Comparison of ENCODE assay signal across 1 cellular context in the genomic region with DNA sequence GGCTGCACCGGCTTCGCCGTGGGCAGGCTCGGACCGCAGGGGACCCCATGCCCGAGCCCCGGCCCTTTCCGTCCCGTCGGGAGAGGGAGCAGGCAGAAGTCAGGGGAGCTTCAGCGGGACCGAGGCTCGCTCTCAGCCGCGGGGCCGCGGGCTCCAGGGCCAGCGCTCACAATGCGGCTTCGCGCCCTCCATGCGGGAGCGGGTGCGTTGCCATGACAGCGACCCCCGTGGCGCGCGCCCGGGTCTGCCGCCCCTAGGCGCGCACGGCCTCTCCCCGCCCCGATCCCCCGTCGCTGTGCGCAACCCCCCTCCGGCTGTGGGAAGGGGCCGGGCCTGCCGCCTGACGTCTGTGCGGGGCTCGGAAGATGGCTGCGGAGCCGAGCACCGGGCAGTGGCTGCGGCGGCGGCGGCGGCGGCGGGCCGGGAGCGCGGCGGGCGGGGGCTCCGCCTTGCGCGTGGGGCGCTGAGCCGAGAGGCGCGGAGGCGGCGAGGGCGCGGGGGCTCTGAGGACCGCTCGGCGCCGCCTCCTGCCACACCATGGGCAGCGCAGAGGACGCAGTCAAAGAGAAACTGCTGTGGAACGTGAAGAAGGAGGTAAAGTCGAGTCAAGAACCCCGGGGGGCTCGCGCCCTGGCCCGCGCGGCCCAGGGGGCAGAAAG.
TF ChIP-seq lines count a peak whose summit lies in the region.

Gene SGSM2, plus strand, starts transcription at position 350 of the 659 bp plus-strand sequence. Its CDS starts 188 bp downstream, at position 538.

TF ChIP-seq in HepG2, 621 proteins besides CTCF, POLR2A, EP300 and RAD21 (continued from another document and continues in another):
- TF ChIP-seq ZFP90 (CRISPR knock-in tag; IDR thresholded peaks at IDR 0.05; ENCODE audit: borderline replicate concordance) (no peak), ZNF766 (CRISPR knock-in tag; IDR thresholded peaks at IDR 0.05; ENCODE audit: borderline replicate concordance) (no peak), GATAD1 (CRISPR knock-in tag; IDR thresholded peaks at IDR 0.05) (0 out of 2 replicates have a peak, but pooled peaks have one; percentile 30), RFXAP (CRISPR knock-in tag; IDR thresholded peaks at IDR 0.05; ENCODE audit: borderline replicate concordance) (no peak), CERS6 (CRISPR knock-in tag; IDR thresholded peaks at IDR 0.05) (no peak), ZNF710 (CRISPR knock-in tag; IDR thresholded peaks at IDR 0.05; ENCODE audit: borderline replicate concordance) (no peak), REL (CRISPR knock-in tag; conservative IDR thresholded peaks at IDR 0.05) (0 out of 2 replicates have a peak, but pooled peaks have one; percentile 34), ZNF12 (CRISPR knock-in tag; IDR thresholded peaks at IDR 0.05) (no peak), ISX (CRISPR knock-in tag; conservative IDR thresholded peaks at IDR 0.05) (0 out of 2 replicates have a peak, but pooled peaks have one; percentile 51), GABPA (IDR thresholded peaks at IDR 0.05; ENCODE audit: low read depth, low read length) (peak; percentile 17; the same call in 1 of the 2 replicates), GABPA (CRISPR knock-in tag; IDR thresholded peaks at IDR 0.05; ENCODE audit: low read depth) (no peak), ZNF790 (CRISPR knock-in tag; IDR thresholded peaks at IDR 0.05; ENCODE audit: borderline replicate concordance) (no peak), PRDM15 (CRISPR knock-in tag; IDR thresholded peaks at IDR 0.05) (0 out of 2 replicates have a peak, but pooled peaks have one; percentile 39), ZFP1 (CRISPR knock-in tag; IDR thresholded peaks at IDR 0.05) (no peak), SMAD9 (CRISPR knock-in tag; IDR thresholded peaks at IDR 0.05) (no peak), ZNF136 (CRISPR knock-in tag; IDR thresholded peaks at IDR 0.05; ENCODE audit: low read depth) (no peak), NFYB (CRISPR knock-in tag; IDR thresholded peaks at IDR 0.05) (0 out of 2 replicates have a peak, but pooled peaks have one; percentile 28), ADNP (CRISPR knock-in tag; IDR thresholded peaks at IDR 0.05) (no peak), NBN (conservative IDR thresholded peaks at IDR 0.05) (no peak), ZNF589 (CRISPR knock-in tag; conservative IDR thresholded peaks at IDR 0.05) (no peak), RFX1 (IDR thresholded peaks at IDR 0.05) (peak; percentile 56; the same call in 1 of the 2 replicates), PTBP1 (IDR thresholded peaks at IDR 0.05; ENCODE audit: low read depth, low read length, poor library complexity, severe bottlenecking) (no peak), ATF7 (IDR thresholded peaks at IDR 0.05) (no peak), ATF7 (CRISPR knock-in tag; IDR thresholded peaks at IDR 0.05) (no peak), JARID2 (CRISPR knock-in tag; IDR thresholded peaks at IDR 0.05; ENCODE audit: insufficient replicate concordance) (no peak), JDP2 (CRISPR knock-in tag; IDR thresholded peaks at IDR 0.05; ENCODE audit: borderline replicate concordance) (no peak), HOXA9 (CRISPR knock-in tag; IDR thresholded peaks at IDR 0.05; ENCODE audit: borderline replicate concordance) (no peak), SOX13 (IDR thresholded peaks at IDR 0.05) (no peak), SOX13 (CRISPR knock-in tag; conservative IDR thresholded peaks at IDR 0.05 in 1 of 2, IDR thresholded peaks at IDR 0.05 in 1 of 2) (0 out of 4 replicates have a peak, but pooled peaks of 1 of the 2 experiments have one; percentile 6), TBX2 (CRISPR knock-in tag; IDR thresholded peaks at IDR 0.05; ENCODE audit: borderline replicate concordance) (no peak; the same call in 1 of the 2 replicates), MXI1 (IDR thresholded peaks at IDR 0.05; ENCODE audit: borderline replicate concordance, low read depth, low read length) (peak; percentile 56; the same call in 1 of the 3 replicates), NAIF1 (CRISPR knock-in tag; IDR thresholded peaks at IDR 0.05; ENCODE audit: borderline replicate concordance) (no peak), IKZF4 (CRISPR knock-in tag; IDR thresholded peaks at IDR 0.05; ENCODE audit: borderline replicate concordance, low read depth, not compliant biosample characterization) (peak; percentile 18), KLF15 (CRISPR knock-in tag; IDR thresholded peaks at IDR 0.05; ENCODE audit: borderline replicate concordance) (no peak), YY1 (IDR thresholded peaks at IDR 0.05; ENCODE audit: insufficient read depth, insufficient replicate concordance, low read depth, low read length) (peak; percentile 82), SRY (CRISPR knock-in tag; IDR thresholded peaks at IDR 0.05) (no peak), NFKB2 (CRISPR knock-in tag; IDR thresholded peaks at IDR 0.05; ENCODE audit: borderline replicate concordance) (peak; percentile 5; the same call in 1 of the 2 replicates)
- TF ChIP-seq, protein P1, sequence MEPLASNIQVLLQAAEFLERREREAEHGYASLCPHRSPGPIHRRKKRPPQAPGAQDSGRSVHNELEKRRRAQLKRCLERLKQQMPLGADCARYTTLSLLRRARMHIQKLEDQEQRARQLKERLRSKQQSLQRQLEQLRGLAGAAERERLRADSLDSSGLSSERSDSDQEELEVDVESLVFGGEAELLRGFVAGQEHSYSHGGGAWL (CRISPR knock-in tag; IDR thresholded peaks at IDR 0.05) = no peak
- TF ChIP-seq, protein P2, sequence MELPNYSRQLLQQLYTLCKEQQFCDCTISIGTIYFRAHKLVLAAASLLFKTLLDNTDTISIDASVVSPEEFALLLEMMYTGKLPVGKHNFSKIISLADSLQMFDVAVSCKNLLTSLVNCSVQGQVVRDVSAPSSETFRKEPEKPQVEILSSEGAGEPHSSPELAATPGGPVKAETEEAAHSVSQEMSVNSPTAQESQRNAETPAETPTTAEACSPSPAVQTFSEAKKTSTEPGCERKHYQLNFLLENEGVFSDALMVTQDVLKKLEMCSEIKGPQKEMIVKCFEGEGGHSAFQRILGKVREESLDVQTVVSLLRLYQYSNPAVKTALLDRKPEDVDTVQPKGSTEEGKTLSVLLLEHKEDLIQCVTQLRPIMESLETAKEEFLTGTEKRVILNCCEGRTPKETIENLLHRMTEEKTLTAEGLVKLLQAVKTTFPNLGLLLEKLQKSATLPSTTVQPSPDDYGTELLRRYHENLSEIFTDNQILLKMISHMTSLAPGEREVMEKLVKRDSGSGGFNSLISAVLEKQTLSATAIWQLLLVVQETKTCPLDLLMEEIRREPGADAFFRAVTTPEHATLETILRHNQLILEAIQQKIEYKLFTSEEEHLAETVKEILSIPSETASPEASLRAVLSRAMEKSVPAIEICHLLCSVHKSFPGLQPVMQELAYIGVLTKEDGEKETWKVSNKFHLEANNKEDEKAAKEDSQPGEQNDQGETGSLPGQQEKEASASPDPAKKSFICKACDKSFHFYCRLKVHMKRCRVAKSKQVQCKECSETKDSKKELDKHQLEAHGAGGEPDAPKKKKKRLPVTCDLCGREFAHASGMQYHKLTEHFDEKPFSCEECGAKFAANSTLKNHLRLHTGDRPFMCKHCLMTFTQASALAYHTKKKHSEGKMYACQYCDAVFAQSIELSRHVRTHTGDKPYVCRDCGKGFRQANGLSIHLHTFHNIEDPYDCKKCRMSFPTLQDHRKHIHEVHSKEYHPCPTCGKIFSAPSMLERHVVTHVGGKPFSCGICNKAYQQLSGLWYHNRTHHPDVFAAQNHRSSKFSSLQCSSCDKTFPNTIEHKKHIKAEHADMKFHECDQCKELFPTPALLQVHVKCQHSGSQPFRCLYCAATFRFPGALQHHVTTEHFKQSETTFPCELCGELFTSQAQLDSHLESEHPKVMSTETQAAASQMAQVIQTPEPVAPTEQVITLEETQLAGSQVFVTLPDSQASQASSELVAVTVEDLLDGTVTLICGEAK (IDR thresholded peaks at IDR 0.05) = no peak
- TF ChIP-seq, protein P2 (CRISPR knock-in tag; IDR thresholded peaks at IDR 0.05) = no peak
- TF ChIP-seq, protein P3, sequence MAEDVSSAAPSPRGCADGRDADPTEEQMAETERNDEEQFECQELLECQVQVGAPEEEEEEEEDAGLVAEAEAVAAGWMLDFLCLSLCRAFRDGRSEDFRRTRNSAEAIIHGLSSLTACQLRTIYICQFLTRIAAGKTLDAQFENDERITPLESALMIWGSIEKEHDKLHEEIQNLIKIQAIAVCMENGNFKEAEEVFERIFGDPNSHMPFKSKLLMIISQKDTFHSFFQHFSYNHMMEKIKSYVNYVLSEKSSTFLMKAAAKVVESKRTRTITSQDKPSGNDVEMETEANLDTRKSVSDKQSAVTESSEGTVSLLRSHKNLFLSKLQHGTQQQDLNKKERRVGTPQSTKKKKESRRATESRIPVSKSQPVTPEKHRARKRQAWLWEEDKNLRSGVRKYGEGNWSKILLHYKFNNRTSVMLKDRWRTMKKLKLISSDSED (CRISPR knock-in tag; IDR thresholded peaks at IDR 0.05) = no peak
- TF ChIP-seq, protein P4, sequence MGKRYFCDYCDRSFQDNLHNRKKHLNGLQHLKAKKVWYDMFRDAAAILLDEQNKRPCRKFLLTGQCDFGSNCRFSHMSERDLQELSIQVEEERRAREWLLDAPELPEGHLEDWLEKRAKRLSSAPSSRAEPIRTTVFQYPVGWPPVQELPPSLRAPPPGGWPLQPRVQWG (CRISPR knock-in tag; IDR thresholded peaks at IDR 0.05; ENCODE audit: borderline replicate concordance, low read depth) = no peak
- TF ChIP-seq, protein P5, sequence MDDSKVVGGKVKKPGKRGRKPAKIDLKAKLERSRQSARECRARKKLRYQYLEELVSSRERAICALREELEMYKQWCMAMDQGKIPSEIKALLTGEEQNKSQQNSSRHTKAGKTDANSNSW (CRISPR knock-in tag; IDR thresholded peaks at IDR 0.05; ENCODE audit: borderline replicate concordance) = 0 out of 2 replicates have a peak, but pooled peaks have one; percentile 8
